In the genomic region with DNA sequence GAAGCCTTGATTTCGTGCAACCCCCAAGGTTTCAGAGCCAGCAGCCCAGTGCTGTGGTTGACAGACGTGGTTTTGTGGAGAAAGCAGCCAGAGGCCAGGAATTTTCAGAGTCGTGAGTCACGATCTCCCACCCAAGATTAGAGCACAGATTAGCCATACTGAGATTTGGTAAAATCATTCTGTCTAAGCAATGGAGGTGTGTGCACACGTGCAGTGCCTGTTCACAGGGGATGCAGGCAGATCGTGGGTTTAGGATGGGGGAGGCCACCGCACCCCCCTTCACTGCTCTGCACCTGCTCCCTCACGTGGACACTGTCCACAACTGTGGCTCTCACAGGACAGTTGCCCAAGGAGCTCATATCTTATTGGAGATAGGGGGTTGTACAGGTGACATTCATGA, we compare ENCODE assay signal across 13 cellular contexts. TPM values are rescaled to one million over a fixed set of nuclear protein-coding genes. Genes with fewer than 3 reads are reported as not detected.
DNase-seq lines count a peak whose midpoint lies in the region; ATAC-seq and TF ChIP-seq lines count a peak whose summit lies in the region.
"Had no signal": no experiment of that assay in that cellular context is flagged by ENCODE, and none has a peak within 500 bp of the region (broad histone marks: within the 10 kb centered on the region; RNA-seq: fewer than 3 reads in every experiment).

No MANE protein-coding gene starts in this region.

- no peaks in the 10 kb centered on the region for H3K9me3 Mint-ChIP-seq in activated CD4-positive, alpha-beta T cell treated with anti-CD3 and anti-CD28 coated beads, Interleukin-2, amount 10 ng/mL, durations not matched to agents 24 days and 14 days

- DNase-seq in activated CD4-positive, alpha-beta T cell treated with anti-CD3 and anti-CD28 coated beads, Interleukin-2, amount 10 ng/mL, durations not matched to agents 24 days and 14 days: no peak
- no peak for DNase-seq in activated CD4-positive, alpha-beta T cell treated with anti-CD3 and anti-CD28 coated beads, Interleukin-2, amount 50 U/mL, for 4 hours
- DNase-seq in SJSA1 (ENCODE audit: low read depth in 1 of 2, low spot score in 2 of 2) (peak; percentile 81 to 90), brain microvascular endothelial cell (peak; percentile 73), smooth muscle cell (lab: John Stamatoyannopoulos, UW; ENCODE audit: unreplicated experiment) (no peak), dedifferentiated amniotic fluid mesenchymal stem cell (ENCODE audit: extremely low spot score) (no peak), DMS79 (lab: John Stamatoyannopoulos, UW) (no peak)
- DNase-seq: activated CD8-positive, alpha-beta memory T cell treated with anti-CD3 and anti-CD28 coated beads, Interleukin-2, amount 50 U/mL, for 4 hours; MG63; NCI-H524 had no signal

- peaks cover 14% of the 10 kb centered on the region for H3F3A ChIP-seq in smooth muscle cell (ENCODE audit: low read depth)

- H3K4me2 ChIP-seq in smooth muscle cell: peak overlapping the region; percentile 32

- H3K4me1 ChIP-seq in SJSA1 (replicated peaks): peaks cover 52% of the 10 kb centered on the region
- H3K4me1 ChIP-seq in smooth muscle cell (ENCODE audit: low read depth): peaks cover 5% of the 10 kb centered on the region
- H3K4me1 ChIP-seq: HAP-1 had no signal

- H3K27ac ChIP-seq in SJSA1: no peak overlapping the region
- H3K27ac ChIP-seq in brain microvascular endothelial cell: no peak overlapping the region
- H3K27ac ChIP-seq in smooth muscle cell (ENCODE audit: low read depth): peak overlapping the region; percentile 32
- H3K27ac ChIP-seq: SK-N-MC had no signal

- no peaks in the 10 kb centered on the region for H3K27me3 Mint-ChIP-seq in activated CD4-positive, alpha-beta T cell treated with anti-CD3 and anti-CD28 coated beads, Interleukin-2, amount 10 ng/mL, durations not matched to agents 24 days and 14 days

- H3K36me3 ChIP-seq in SJSA1 (peaks cover 28% of the 10 kb centered on the region), brain microvascular endothelial cell (replicated peaks) (no peaks in the 10 kb centered on the region), smooth muscle cell (ENCODE audit: low read depth) (no peaks in the 10 kb centered on the region)
- H3K36me3 ChIP-seq: HAP-1 had no signal

- TF ChIP-seq CTCF in brain microvascular endothelial cell (IDR thresholded peaks at IDR 0.05; ENCODE audit: low read depth, low read length, missing control alignments): no peak
- TF ChIP-seq CTCF in smooth muscle cell (IDR thresholded peaks at IDR 0.05; ENCODE audit: borderline replicate concordance, insufficient read depth, poor library complexity, severe bottlenecking): no peak

- ATAC-seq in HG02588 (IDR thresholded peaks at IDR 0.05; ENCODE audit: unreplicated experiment): no peak

- peaks cover 63% of the 10 kb centered on the region for H3K36me3 Mint-ChIP-seq in activated CD4-positive, alpha-beta T cell treated with anti-CD3 and anti-CD28 coated beads, Interleukin-2, amount 10 ng/mL, durations not matched to agents 24 days and 14 days (ENCODE audit: low read depth)

- WGBS in smooth muscle cell (ENCODE audit: low lambda C conversion rate): 41% methylated on average over 8 of the region's 8 CpGs

- H3K4me3 Mint-ChIP-seq in activated CD4-positive, alpha-beta T cell treated with anti-CD3 and anti-CD28 coated beads, Interleukin-2, amount 10 ng/mL, durations not matched to agents 24 days and 14 days: peak overlapping the region; percentile 42

- H3K9me3 ChIP-seq in SJSA1 (replicated peaks): no peaks in the 10 kb centered on the region
- H3K9me3 ChIP-seq in smooth muscle cell (replicated peaks; ENCODE audit: low read depth): no peaks in the 10 kb centered on the region
- H3K9me3 ChIP-seq: HAP-1, MG63 had no signal

- H3K4me3 ChIP-seq in SJSA1 (no peak overlapping the region), brain microvascular endothelial cell (ENCODE audit: low read depth, low read length) (no peak overlapping the region), smooth muscle cell (no peak overlapping the region)
- H3K4me3 ChIP-seq: HAP-1, MG63, SK-N-MC had no signal

- H3K9ac ChIP-seq in smooth muscle cell (ENCODE audit: low read depth): no peak overlapping the region

- no peak overlapping the region for H2AFZ ChIP-seq in smooth muscle cell (ENCODE audit: low read depth)

- peaks cover 76% of the 10 kb centered on the region for H3K4me1 Mint-ChIP-seq in activated CD4-positive, alpha-beta T cell treated with anti-CD3 and anti-CD28 coated beads, Interleukin-2, amount 10 ng/mL, durations not matched to agents 24 days and 14 days

- in situ Hi-C loops in brain microvascular endothelial cell (cut with HindIII; ENCODE audit: low pct_ligation_motif_present, low sequenced_read_pairs): no loop called here

- peaks cover 6% of the 10 kb centered on the region for H4K20me1 ChIP-seq in smooth muscle cell (ENCODE audit: low read depth)

- H3K79me2 ChIP-seq in smooth muscle cell (ENCODE audit: low read depth): no peaks in the 10 kb centered on the region

- H3K27ac Mint-ChIP-seq in activated CD4-positive, alpha-beta T cell treated with anti-CD3 and anti-CD28 coated beads, Interleukin-2, amount 10 ng/mL, durations not matched to agents 24 days and 14 days: peak overlapping the region; percentile 99

- intact Hi-C loops in activated CD4-positive, alpha-beta T cell treated with anti-CD3 and anti-CD28 coated beads, Interleukin-2, amount 10 ng/mL, durations not matched to agents 24 days and 14 days (cut with micrococcal nuclease): no loop called here

- no peaks in the 10 kb centered on the region for H3K27me3 ChIP-seq in SJSA1 (replicated peaks)
- H3K27me3 ChIP-seq in brain microvascular endothelial cell (replicated peaks): no peaks in the 10 kb centered on the region
- H3K27me3 ChIP-seq in smooth muscle cell (ENCODE audit: low read depth): no peaks in the 10 kb centered on the region
- H3K27me3 ChIP-seq: MG63 had no signal

RNA-seq across cellular contexts. Expression of a gene that starts 46.6 kb away (rescaled TPM):
- 36.8 and 37.1 TPM in 2 replicates for total RNA-seq in activated CD4-positive, alpha-beta T cell treated with anti-CD3 and anti-CD28 coated beads, Interleukin-2, amount 10 ng/mL, durations not matched to agents 24 days and 14 days
- 49.6 and 49.7 TPM in 2 replicates for total RNA-seq in SJSA1 (2014; rRNA removed; shearing (Covaris generic))
- total RNA-seq in smooth muscle cell: 33.0 and 46.4 TPM in 2 replicates
- polyA plus RNA-seq in smooth muscle cell: 26.8 and 32.4 TPM in 2 replicates

Comparison
In these comparisons a context has a peak if more than half of its experiments do, and no peak if none do; other contexts are left out.
1. DNase-seq: peak in SJSA1 (2 of 2) and brain microvascular endothelial cell (single experiment); none in activated CD4-positive, alpha-beta T cell treated with anti-CD3 and anti-CD28 coated beads, Interleukin-2, amount 10 ng/mL, durations not matched to agents 24 days and 14 days (single experiment), activated CD4-positive, alpha-beta T cell treated with anti-CD3 and anti-CD28 coated beads, Interleukin-2, amount 50 U/mL, for 4 hours (0 of 2), smooth muscle cell (single experiment), dedifferentiated amniotic fluid mesenchymal stem cell (single experiment) and DMS79 (single experiment).